In the genomic region with DNA sequence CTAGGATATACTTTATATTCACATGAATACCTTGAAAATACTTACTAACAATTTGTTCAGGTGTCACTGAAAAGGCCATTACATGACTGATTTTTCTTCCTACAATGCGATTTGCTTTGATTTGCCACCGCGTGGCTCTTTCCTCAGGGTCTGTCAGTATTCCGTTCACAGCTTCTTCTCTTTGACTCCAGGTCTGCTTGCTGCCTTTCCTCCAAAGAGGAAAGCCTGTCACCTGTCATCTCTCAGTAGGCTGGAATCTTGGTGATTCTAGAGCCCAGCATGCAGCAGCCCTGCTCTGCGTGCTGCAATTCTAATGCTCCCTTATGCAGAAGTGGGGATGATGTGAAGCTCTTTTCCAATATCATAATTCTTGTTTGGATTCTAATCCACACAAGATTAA, we compare ENCODE assay signal across 25 cellular contexts. TPM values are rescaled to one million over a fixed set of nuclear protein-coding genes. Genes with fewer than 3 reads are reported as not detected.
"Had no signal": no experiment of that assay in that cellular context is flagged by ENCODE, and none has a peak within 500 bp of the region (broad histone marks: within the 10 kb centered on the region; RNA-seq: fewer than 3 reads in every experiment).

No MANE protein-coding gene starts in this region.

- DNase-seq: stimulated activated CD4-positive, alpha-beta T cell treated with anti-CD3 and anti-CD28 coated beads, Interleukin-2, amount 100 ng/mL, for 48 hours; stimulated activated CD4-positive, alpha-beta T cell treated with anti-CD3 and anti-CD28 coated beads, Interleukin-4, amount 100 ng/mL, for 1 hour; stimulated activated CD4-positive, alpha-beta T cell treated with anti-CD3 and anti-CD28 coated beads, Interleukin-4, amount 100 ng/mL, for 24 hours; stimulated activated CD4-positive, alpha-beta T cell treated with anti-CD3 and anti-CD28 coated beads, Interleukin-4, amount 100 ng/mL, for 4 hours; stimulated activated CD8-positive, alpha-beta memory T cell treated with anti-CD3 and anti-CD28 coated beads, Interleukin-4, amount 100 ng/mL, for 48 hours; stimulated activated naive B cell treated with anti-CD40 and anti-IgM and Interleukin-4, amounts not matched to agents 10 μg/mL and 1 μg/mL and 100 μg/mL, for 72 hours; stimulated activated naive CD4-positive, alpha-beta T cell; stimulated activated naive CD4-positive, alpha-beta T cell treated with Interleukin-2 at 50 U/mL for 16 hours; stimulated activated naive CD8-positive, alpha-beta T cell treated with anti-CD3 and anti-CD28 coated beads, Interleukin-15, amount 100 ng/mL, for 72 hours; stimulated activated naive CD8-positive, alpha-beta T cell treated with anti-CD3 and anti-CD28 coated beads, Interleukin-15, Interleukin-2, amounts not matched to agents 100 U/mL and 50 U/mL, for 24 hours; stomach; substantia nigra; testis; thyroid gland; tibial artery; transverse colon; trophoblast cell; upper lobe of left lung; upper lobe of right lung; uterus had no signal

- H3K9me3 ChIP-seq: stomach, suprapubic skin, testis, thoracic aorta, thyroid gland, tibial artery, tibial nerve, transverse colon, upper lobe of left lung, upper lobe of right lung, uterus, vagina had no signal

- H3K27me3 ChIP-seq: stomach, suprapubic skin, testis, thyroid gland, tibial artery, tibial nerve, transverse colon, upper lobe of left lung, upper lobe of right lung, uterus, vagina had no signal

- H3K27ac ChIP-seq: stomach, suprapubic skin, testis, thoracic aorta, thyroid gland, tibial artery, tibial nerve, transverse colon, upper lobe of left lung, upper lobe of right lung, uterus, vagina had no signal

- H3K4me3 ChIP-seq: stomach, suprapubic skin, testis, thoracic aorta, thyroid gland, tibial artery, tibial nerve, transverse colon, upper lobe of left lung, upper lobe of right lung, uterus, vagina had no signal

- H3K36me3 ChIP-seq: stomach, suprapubic skin, thoracic aorta, thyroid gland, tibial artery, tibial nerve, transverse colon, upper lobe of left lung, upper lobe of right lung, uterus, vagina had no signal

RNA-seq across cellular contexts. Expression of gene SIAH3, which starts 33.6 kb away (rescaled TPM):
- polyA plus RNA-seq: stomach, urinary bladder had no signal
